Comparison of ENCODE assay signal across 23 cellular contexts in genomic region chr15:86089422-86089821, GRCh38. TPM values are rescaled to one million over a fixed set of nuclear protein-coding genes. Genes with fewer than 3 reads are reported as not detected.
DNase-seq lines count a peak whose midpoint lies in the region; FAIRE-seq lines count a peak whose summit lies in the region.
"Had no signal": no experiment of that assay in that cellular context is flagged by ENCODE, and none has a peak within 500 bp of the region (broad histone marks: within the 10 kb centered on the region; RNA-seq: fewer than 3 reads in every experiment).

No MANE protein-coding gene starts in this region.

- DNase-seq in DMS 273 (lab: John Stamatoyannopoulos, UW; ENCODE audit: unreplicated experiment): peak; percentile 70
- DNase-seq in NCI-H524 (lab: John Stamatoyannopoulos, UW): peak; percentile 77 to 91
- DNase-seq in left kidney (ENCODE audit: low read depth, low spot score): peak; percentile 7
- DNase-seq in foreskin melanocyte: no peak
- no peak for DNase-seq in SW 1271 (lab: John Stamatoyannopoulos, UW)
- DNase-seq in small intestine: no peak
- DNase-seq in hypothalamus (lab: John Stamatoyannopoulos, UW): no peak
- DNase-seq: 8988T; COR-L47; GF-D8; GOT3; HFFc6; NCI-H1105; NCI-H1694 treated with DMSO at 0.1 percent for 48 hours; NCI-H226; NCI-H526; NK-92 treated with Interleukin-12 subunit alpha and Interleukin-12 subunit beta, amount 100 ng/mL, for 24 hours; SHP77 had no signal

- peaks cover 14% of the 10 kb centered on the region for H3K4me1 ChIP-seq in ectodermal cell (ENCODE audit: control insufficient read depth, insufficient read depth, low read length)
- no peaks in the 10 kb centered on the region for H3K4me1 ChIP-seq in small intestine (ENCODE audit: control insufficient read depth in 2 of 2, insufficient read depth in 1 of 2, low read depth in 1 of 2, low read length in 1 of 2)

- no peaks in the 10 kb centered on the region for H3K9me3 ChIP-seq in ectodermal cell (ENCODE audit: control insufficient read depth, low read length)
- H3K9me3 ChIP-seq in small intestine (ENCODE audit: control insufficient read depth, low read depth): no peaks in the 10 kb centered on the region

- no peak for FAIRE-seq in small intestine (lab: Jason Lieb, UNC)
- FAIRE-seq: GM19239, K562 had no signal

- H3K36me3 ChIP-seq in ectodermal cell (ENCODE audit: control insufficient read depth, insufficient read depth, low read length) (no peaks in the 10 kb centered on the region), small intestine (ENCODE audit: control insufficient read depth in 2 of 2, insufficient read depth in 2 of 2, low read length in 2 of 2) (no peaks in the 10 kb centered on the region)

- H3K27me3 ChIP-seq in ectodermal cell (ENCODE audit: control insufficient read depth, insufficient read depth, low read length, poor library complexity, severe bottlenecking) (no peaks in the 10 kb centered on the region), small intestine (ENCODE audit: control insufficient read depth in 2 of 2, insufficient read depth in 2 of 2, low read length in 2 of 2) (no peaks in the 10 kb centered on the region)

- H3K4me3 ChIP-seq in ectodermal cell (ENCODE audit: insufficient read depth, low read depth, low read length) (no peak overlapping the region), small intestine (ENCODE audit: low read depth in 1 of 2, low read length in 2 of 2) (no peak overlapping the region)
- H3K4me3 ChIP-seq: K562 had no signal

- 10 to 18% methylated on average over 4 of the region's 4 CpGs for WGBS in ectodermal cell, 2 experiments
- 29 to 35% (median 31%) methylated on average over 4 of the region's 4 CpGs for WGBS in small intestine, 3 donors

- H3K27ac ChIP-seq in ectodermal cell (ENCODE audit: insufficient read depth, low read depth, low read length, poor library complexity, severe bottlenecking) (peak overlapping the region; percentile 71), small intestine (ENCODE audit: low read depth in 1 of 2, low read length in 1 of 2) (no peak overlapping the region)

RNA-seq across cellular contexts. Expression of gene AGBL1, which starts 9.8 kb away (rescaled TPM):
- polyA plus RNA-seq in ectodermal cell (2013, experiment 1 of 4): 0.72 TPM
- 1.7 TPM for polyA plus RNA-seq in ectodermal cell (2013, experiment 2 of 4)
- polyA plus RNA-seq in ectodermal cell (2013, experiment 3 of 4): 0.64 TPM
- polyA plus RNA-seq in ectodermal cell (2013, experiment 4 of 4): 1.2 TPM
- under 1 TPM in 1 of 3 donors, not detected in 2; 0.01 TPM for polyA plus RNA-seq in small intestine
- polyA plus RNA-seq: AG04450, CD14-positive monocyte, K562 had no signal

Comparison
In these comparisons a context has a peak if more than half of its experiments do, and no peak if none do; other contexts are left out.
1. DNase-seq: peak in DMS 273 (single experiment), NCI-H524 (2 of 2) and left kidney (single experiment); none in foreskin melanocyte (single experiment), SW 1271 (0 of 2), small intestine (single experiment) and hypothalamus (0 of 51).